In genomic region chr12:24768415-24768814, GRCh38 we compare ENCODE assay signal across 25 cellular contexts.
"Had no signal": no experiment of that assay in that cellular context is flagged by ENCODE, and none has a peak within 500 bp of the region (broad histone marks: within the 10 kb centered on the region; RNA-seq: fewer than 3 reads in every experiment).

No MANE protein-coding gene starts in this region.

- H3K27me3 Mint-ChIP-seq: dendritic cell treated with granulocyte-macrophage colony-stimulating factor and Interleukin-4, amounts not matched to agents 40 ng/mL and 50 ng/mL, for 4 days; stimulated activated naive B cell treated with anti-CD40 and anti-IgM and Interleukin-4, amounts not matched to agents 10 μg/mL and 1 μg/mL and 100 μg/mL, for 72 hours; stimulated activated naive CD8-positive, alpha-beta T cell treated with anti-CD3 and anti-CD28 coated beads, Interleukin-15, Interleukin-2, amounts not matched to agents 100 ng/mL and 50 ng/mL, for 24 hours had no signal

- H3K4me3 ChIP-seq: colonic mucosa, esophagus squamous epithelium, lower lobe of right lung, psoas muscle, skin epidermis, spleen, thoracic aorta, tibial nerve, upper lobe of left lung had no signal

- H3K36me3 ChIP-seq: colonic mucosa, esophagus squamous epithelium, lower lobe of right lung, spleen, thoracic aorta, tibial nerve, upper lobe of left lung had no signal

- H3K27ac Mint-ChIP-seq: dendritic cell treated with granulocyte-macrophage colony-stimulating factor and Interleukin-4, amounts not matched to agents 40 ng/mL and 50 ng/mL, for 4 days; immature natural killer cell; naive thymus-derived CD8-positive, alpha-beta T cell; nephron progenitor cell; stimulated activated naive B cell treated with anti-CD40 and anti-IgM and Interleukin-4, amounts not matched to agents 10 μg/mL and 1 μg/mL and 100 μg/mL, for 72 hours; stimulated activated naive CD8-positive, alpha-beta T cell treated with anti-CD3 and anti-CD28 coated beads, Interleukin-15, Interleukin-2, amounts not matched to agents 100 ng/mL and 50 ng/mL, for 24 hours had no signal

- H3K9me3 ChIP-seq: colonic mucosa, lower lobe of right lung, psoas muscle, thoracic aorta had no signal

- H3K27ac ChIP-seq: colonic mucosa, esophagus squamous epithelium, lower lobe of right lung, psoas muscle, skin epidermis, spleen, thoracic aorta, tibial nerve, upper lobe of left lung had no signal

- H3K27me3 ChIP-seq: colonic mucosa, esophagus squamous epithelium, spleen, tibial nerve, upper lobe of left lung had no signal

- H3K36me3 Mint-ChIP-seq: immature natural killer cell; naive thymus-derived CD8-positive, alpha-beta T cell; stimulated activated naive B cell treated with anti-CD40 and anti-IgM and Interleukin-4, amounts not matched to agents 10 μg/mL and 1 μg/mL and 100 μg/mL, for 72 hours had no signal

- H3K4me1 ChIP-seq: colonic mucosa, esophagus squamous epithelium, lower lobe of right lung, psoas muscle, spleen, tibial nerve, upper lobe of left lung had no signal

- H3K4me1 Mint-ChIP-seq: immature natural killer cell; naive thymus-derived CD8-positive, alpha-beta T cell; nephron progenitor cell; stimulated activated naive B cell treated with anti-CD40 and anti-IgM and Interleukin-4, amounts not matched to agents 10 μg/mL and 1 μg/mL and 100 μg/mL, for 72 hours had no signal

- H3K4me3 Mint-ChIP-seq: dendritic cell treated with granulocyte-macrophage colony-stimulating factor and Interleukin-4, amounts not matched to agents 40 ng/mL and 50 ng/mL, for 4 days; immature natural killer cell; naive thymus-derived CD8-positive, alpha-beta T cell; nephron progenitor cell; stimulated activated naive B cell treated with anti-CD40 and anti-IgM and Interleukin-4, amounts not matched to agents 10 μg/mL and 1 μg/mL and 100 μg/mL, for 72 hours; stimulated activated naive CD8-positive, alpha-beta T cell treated with anti-CD3 and anti-CD28 coated beads, Interleukin-15, Interleukin-2, amounts not matched to agents 100 ng/mL and 50 ng/mL, for 24 hours had no signal

- DNase-seq: colonic mucosa; effector memory CD4-positive, alpha-beta T cell; erythroblast; esophagus squamous epithelium; foreskin melanocyte; hypothalamus; immature natural killer cell; islet precursor cell; kidney glomerular epithelial cell; left colon; left ventricle myocardium superior; lower lobe of right lung; naive thymus-derived CD8-positive, alpha-beta T cell; nephron progenitor cell; nucleus accumbens; psoas muscle; right cardiac atrium; spleen; stimulated activated naive B cell treated with anti-CD40 and anti-IgM and Interleukin-4, amounts not matched to agents 10 μg/mL and 1 μg/mL and 100 μg/mL, for 72 hours; upper lobe of left lung had no signal

- H3K9me3 Mint-ChIP-seq: immature natural killer cell; stimulated activated naive CD8-positive, alpha-beta T cell treated with anti-CD3 and anti-CD28 coated beads, Interleukin-15, Interleukin-2, amounts not matched to agents 100 ng/mL and 50 ng/mL, for 24 hours had no signal
